Comparison of ENCODE assay signal across 9 cellular contexts in genomic region chr2:234335676-234336228, GRCh38.
DNase-seq lines count a peak whose midpoint lies in the region; ATAC-seq and TF ChIP-seq lines count a peak whose summit lies in the region.
"Had no signal": no experiment of that assay in that cellular context is flagged by ENCODE, and none has a peak within 500 bp of the region (broad histone marks: within the 10 kb centered on the region; RNA-seq: fewer than 3 reads in every experiment).

No MANE protein-coding gene starts in this region.

- H3K27ac Mint-ChIP-seq in immature natural killer cell, result peak overlapping the region; percentile 77 to 99 (median 94)
- no peak overlapping the region for H3K27ac Mint-ChIP-seq in osteocyte (ENCODE audit: unreplicated experiment)

- H3K4me1 ChIP-seq in body of pancreas, result peaks cover 5% of the 10 kb centered on the region

- in situ Hi-C loops in G401 (cut with HindIII; ENCODE audit: low sequenced_read_pairs), result no loop called here

- peaks cover 2 to 10% (median 3%) of the 10 kb centered on the region in 3 donors for H3K27me3 Mint-ChIP-seq in immature natural killer cell (ENCODE audit: low read depth in 3 of 3)
- H3K27me3 Mint-ChIP-seq in osteocyte (ENCODE audit: unreplicated experiment), result peaks cover 8% of the 10 kb centered on the region

- TF ChIP-seq CTCF in body of pancreas (IDR thresholded peaks at IDR 0.05) (no peak), osteocyte (IDR thresholded peaks at IDR 0.05) (no peak)

- H3K36me3 Mint-ChIP-seq in immature natural killer cell (peaks cover 0 to 17% (median 0%) of the 10 kb centered on the region in 3 donors), osteocyte (ENCODE audit: unreplicated experiment) (no peaks in the 10 kb centered on the region)

- H3K9me3 Mint-ChIP-seq in immature natural killer cell (no peaks in the 10 kb centered on the region), osteocyte (ENCODE audit: unreplicated experiment) (no peaks in the 10 kb centered on the region)

- intact Hi-C loops in body of pancreas (cut with DNase I), result no loop called here

- WGBS in body of pancreas, 2 donors, result 41 to 55% methylated on average over 11 to 19 of the region's 19 CpGs

- H3K9me3 ChIP-seq in body of pancreas, result peaks cover 0 to 5% (median 0%) of the 10 kb centered on the region in 3 donors

- H3K4me3 Mint-ChIP-seq in immature natural killer cell, result peak overlapping the region; percentile 15 to 77 (median 64)
- H3K4me3 Mint-ChIP-seq in osteocyte (ENCODE audit: unreplicated experiment), result no peak overlapping the region

- ATAC-seq in body of pancreas (peak; percentile 44), HG03045 (IDR thresholded peaks at IDR 0.05; ENCODE audit: unreplicated experiment) (no peak)

- peak overlapping the region in 2 of 4 donors; percentile 0 to 9 for H3K27ac ChIP-seq in body of pancreas
- H3K27ac ChIP-seq: KMS-11 had no signal

- H3K4me1 Mint-ChIP-seq in immature natural killer cell, result peaks cover 31 to 35% of the 10 kb centered on the region in 2 donors
- H3K4me1 Mint-ChIP-seq in osteocyte (ENCODE audit: unreplicated experiment), result no peaks in the 10 kb centered on the region

- H3K36me3 ChIP-seq in body of pancreas (replicated peaks in 1 of 2; ENCODE audit: insufficient read depth in 1 of 2, low read depth in 2 of 2), result no peaks in the 10 kb centered on the region

- DNase-seq in G401 (ENCODE audit: low spot score) (peak; percentile 29), T-helper 1 cell (peak in 4 of 5 donors; percentile 30 to 81 (median 55)), body of pancreas (peak; percentile 23 to 80 (median 47)), immature natural killer cell (peak; percentile 84 to 87 (median 86)), osteocyte (ENCODE audit: extremely low spot score, unreplicated experiment) (no peak), GF-D8 (lab: John Stamatoyannopoulos, UW) (no peak)
- peak; percentile 38 to 49 for DNase-seq in stimulated activated CD4-positive, alpha-beta T cell treated with anti-CD3 and anti-CD28 coated beads, Interleukin-2, amount 100 ng/mL, for 24 hours

- no peaks in the 10 kb centered on the region for H3K27me3 ChIP-seq in body of pancreas

- no peak overlapping the region for H3K4me3 ChIP-seq in body of pancreas

- TF ChIP-seq POLR2A in body of pancreas (IDR thresholded peaks at IDR 0.05), result peak in 1 of 3 donors; percentile 16

Comparison
In these comparisons a context has a peak if more than half of its experiments do, and no peak if none do; other contexts are left out.
1. DNase-seq: peak in G401 (single experiment), T-helper 1 cell (4 of 5), body of pancreas (4 of 4), immature natural killer cell (3 of 3) and stimulated activated CD4-positive, alpha-beta T cell treated with anti-CD3 and anti-CD28 coated beads, Interleukin-2, amount 100 ng/mL, for 24 hours (2 of 2); none in osteocyte (single experiment) and GF-D8 (single experiment).